8 cellular contexts compared by ENCODE assay signal in genomic region chr17:29722411-29723198, GRCh38.
DNase-seq lines count a peak whose midpoint lies in the region; ATAC-seq, FAIRE-seq and TF ChIP-seq lines count a peak whose summit lies in the region.

No MANE protein-coding gene starts in this region.

- no peaks in the 10 kb centered on the region for H3K9me3 ChIP-seq in Loucy (ENCODE audit: insufficient read depth, low read depth, low read length)
- no peaks in the 10 kb centered on the region for H3K9me3 ChIP-seq in skeletal muscle satellite cell (replicated peaks; ENCODE audit: low read length)
- H3K9me3 ChIP-seq in endodermal cell (ENCODE audit: control insufficient read depth, low read length): no peaks in the 10 kb centered on the region

- H3F3A ChIP-seq in Loucy (ENCODE audit: low read depth): peaks cover 10% of the 10 kb centered on the region

- 88 to 90% methylated on average over 7 to 9 of the region's 9 CpGs for WGBS in endodermal cell (ENCODE audit: insufficient coverage in 1 of 2, insufficient read length in 1 of 2), 2 experiments

- H4K20me1 ChIP-seq in Loucy (ENCODE audit: insufficient read depth, low read length, poor library complexity, severe bottlenecking): no peaks in the 10 kb centered on the region

- peaks cover 82% of the 10 kb centered on the region for H3K4me1 Mint-ChIP-seq in activated T-cell treated with anti-CD3 and anti-CD28 coated beads, Interleukin-2, amount 50 U/mL, for 24 hours (ENCODE audit: low read depth)
- H3K4me1 Mint-ChIP-seq in glutamatergic neuron (ENCODE audit: low read depth, unreplicated experiment): peaks cover 32% of the 10 kb centered on the region
- peaks cover 5% of the 10 kb centered on the region for H3K4me1 Mint-ChIP-seq in endodermal cell

- no peak overlapping the region for H2AFZ ChIP-seq in Loucy (ENCODE audit: low read length)

- H3K4me3 ChIP-seq in Loucy (ENCODE audit: low read length, poor library complexity, severe bottlenecking): peak overlapping the region; percentile 30
- H3K4me3 ChIP-seq in skeletal muscle satellite cell (ENCODE audit: low read length): no peak overlapping the region
- no peak overlapping the region for H3K4me3 ChIP-seq in endodermal cell (ENCODE audit: low read length)

- H3K9ac ChIP-seq in Loucy (ENCODE audit: low read depth, low read length, poor library complexity, severe bottlenecking) (peak overlapping the region; percentile 5), skeletal muscle satellite cell (ENCODE audit: low read depth, low read length) (no peak overlapping the region), endodermal cell (ENCODE audit: extremely low read depth, low read length, poor library complexity, severe bottlenecking) (no peak overlapping the region)

- H3K27me3 ChIP-seq in Loucy (ENCODE audit: insufficient read depth, low read length, poor library complexity, severe bottlenecking): no peaks in the 10 kb centered on the region
- no peaks in the 10 kb centered on the region for H3K27me3 ChIP-seq in skeletal muscle satellite cell (ENCODE audit: control insufficient read depth, insufficient read depth, low read length)
- H3K27me3 ChIP-seq in endodermal cell (ENCODE audit: control insufficient read depth, insufficient read depth, low read length, poor library complexity, severe bottlenecking): no peaks in the 10 kb centered on the region

- peak overlapping the region; percentile 80 for H3K27ac Mint-ChIP-seq in activated T-cell treated with anti-CD3 and anti-CD28 coated beads, Interleukin-2, amount 50 U/mL, for 24 hours
- peak overlapping the region; percentile 63 for H3K27ac Mint-ChIP-seq in glutamatergic neuron (ENCODE audit: unreplicated experiment)
- H3K27ac Mint-ChIP-seq in endodermal cell: no peak overlapping the region

- no peaks in the 10 kb centered on the region for H3K36me3 ChIP-seq in Loucy (ENCODE audit: insufficient read depth, low read length)
- H3K36me3 ChIP-seq in skeletal muscle satellite cell (ENCODE audit: insufficient read depth, low read length): no peaks in the 10 kb centered on the region
- no peaks in the 10 kb centered on the region for H3K36me3 ChIP-seq in endodermal cell (ENCODE audit: control insufficient read depth, insufficient read depth, low read length)

- no peaks in the 10 kb centered on the region for H3K27me3 Mint-ChIP-seq in activated T-cell treated with anti-CD3 and anti-CD28 coated beads, Interleukin-2, amount 50 U/mL, for 24 hours
- no peaks in the 10 kb centered on the region for H3K27me3 Mint-ChIP-seq in glutamatergic neuron (ENCODE audit: unreplicated experiment)
- no peaks in the 10 kb centered on the region for H3K27me3 Mint-ChIP-seq in endodermal cell (ENCODE audit: insufficient read depth)

- peak overlapping the region; percentile 36 for H3K4me3 Mint-ChIP-seq in activated T-cell treated with anti-CD3 and anti-CD28 coated beads, Interleukin-2, amount 50 U/mL, for 24 hours
- no peak overlapping the region for H3K4me3 Mint-ChIP-seq in glutamatergic neuron (ENCODE audit: unreplicated experiment)
- no peak overlapping the region for H3K4me3 Mint-ChIP-seq in endodermal cell

- peak; percentile 98 for FAIRE-seq in GM12891 (lab: Jason Lieb, UNC)

- H3K4me1 ChIP-seq in Loucy (ENCODE audit: insufficient read depth, low read length, poor library complexity, severe bottlenecking) (peaks cover 57% of the 10 kb centered on the region), skeletal muscle satellite cell (ENCODE audit: control insufficient read depth, insufficient read depth, low read length) (peaks cover 28% of the 10 kb centered on the region), endodermal cell (ENCODE audit: control insufficient read depth, insufficient read depth, low read length) (no peaks in the 10 kb centered on the region)

- no peaks in the 10 kb centered on the region for H3K9me2 ChIP-seq in Loucy (replicated peaks; ENCODE audit: low read depth, low read length)

- ATAC-seq in GM21529 (IDR thresholded peaks at IDR 0.05; ENCODE audit: unreplicated experiment): peak; percentile 66

- TF ChIP-seq CTCF in Loucy (conservative IDR thresholded peaks at IDR 0.05; ENCODE audit: low read length): no peak
- no peak for TF ChIP-seq CTCF in glutamatergic neuron (IDR thresholded peaks at IDR 0.05; ENCODE audit: partially characterized antibody, unreplicated experiment)
- no peak for TF ChIP-seq CTCF in endodermal cell (conservative IDR thresholded peaks at IDR 0.05)

- peaks cover 30% of the 10 kb centered on the region for H3K36me3 Mint-ChIP-seq in activated T-cell treated with anti-CD3 and anti-CD28 coated beads, Interleukin-2, amount 50 U/mL, for 24 hours (ENCODE audit: low read depth)
- H3K36me3 Mint-ChIP-seq in glutamatergic neuron (ENCODE audit: unreplicated experiment): no peaks in the 10 kb centered on the region
- H3K36me3 Mint-ChIP-seq in endodermal cell (ENCODE audit: low read depth): no peaks in the 10 kb centered on the region

- no peak overlapping the region for H3K27ac ChIP-seq in endodermal cell (ENCODE audit: low read depth, low read length)

- H3K4me2 ChIP-seq in Loucy (ENCODE audit: low read depth, low read length, poor library complexity, severe bottlenecking) (peak overlapping the region; percentile 49), skeletal muscle satellite cell (ENCODE audit: low read length) (peak overlapping the region; percentile 5)

- peaks cover 4% of the 10 kb centered on the region for H3K9me3 Mint-ChIP-seq in activated T-cell treated with anti-CD3 and anti-CD28 coated beads, Interleukin-2, amount 50 U/mL, for 24 hours
- H3K9me3 Mint-ChIP-seq in glutamatergic neuron (ENCODE audit: unreplicated experiment): no peaks in the 10 kb centered on the region
- H3K9me3 Mint-ChIP-seq in endodermal cell: no peaks in the 10 kb centered on the region

- peak; percentile 65; the same call in 1 of the 2 replicates for TF ChIP-seq POLR2A in GM12891 (IDR thresholded peaks at IDR 0.05; ENCODE audit: low read depth, low read length)

- peaks cover 57% of the 10 kb centered on the region for H3K79me2 ChIP-seq in Loucy (ENCODE audit: insufficient read depth, low read length)

- no peak for DNase-seq in GM12891 (ENCODE audit: insufficient read length, low spot score)
- no peak for DNase-seq in activated T-cell treated with anti-CD3 and anti-CD28 coated beads, Interleukin-2, amount 50 U/mL, for 24 hours
- DNase-seq in glutamatergic neuron: no peak
- no peak for DNase-seq in endodermal cell
- no peak for DNase-seq in iPS-NIHi11 (ENCODE audit: low spot score)

TF ChIP-seq in GM12891, 5 proteins besides CTCF, POLR2A, EP300 and RAD21:
- TF ChIP-seq TAF1 (IDR thresholded peaks at IDR 0.05; ENCODE audit: low read depth, low read length) (peak; percentile 41; the same call in 1 of the 2 replicates), PAX5 (IDR thresholded peaks at IDR 0.05; ENCODE audit: insufficient read depth, low read length, severe bottlenecking) (peak; percentile 31), SPI1 (IDR thresholded peaks at IDR 0.05; ENCODE audit: low read depth, low read length) (peak; percentile 85), POU2F2 (IDR thresholded peaks at IDR 0.05; ENCODE audit: low read depth, low read length) (no peak), POLR2AphosphoS5 (IDR thresholded peaks at IDR 0.05; ENCODE audit: low read depth, low read length) (no peak; the same call in 1 of the 2 replicates)
